Comparison of ENCODE assay signal across 18 cellular contexts in the genomic region with DNA sequence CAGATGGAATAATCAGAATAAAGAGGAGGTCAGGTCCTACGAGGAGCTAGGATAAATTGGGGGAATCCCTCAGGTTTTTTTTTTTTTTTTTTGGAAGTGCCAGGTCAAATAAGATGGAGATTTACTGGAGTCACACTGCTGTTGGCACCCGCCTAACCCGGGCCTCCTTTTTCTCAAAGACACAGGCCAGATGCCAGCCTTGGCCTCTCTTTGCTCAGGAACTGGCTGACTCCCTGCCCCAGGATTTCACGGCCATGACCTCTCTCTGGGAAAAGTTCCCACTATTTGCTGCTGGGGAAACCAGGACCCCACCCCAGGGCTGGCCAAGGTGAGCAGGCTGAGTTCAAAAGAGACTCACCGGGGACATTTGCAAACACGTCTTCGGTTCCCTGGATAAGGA. TPM values are rescaled to one million over a fixed set of nuclear protein-coding genes. Genes with fewer than 3 reads are reported as not detected.
DNase-seq lines count a peak whose midpoint lies in the region; ATAC-seq lines count a peak whose summit lies in the region.
"Had no signal": no experiment of that assay in that cellular context is flagged by ENCODE, and none has a peak within 500 bp of the region (broad histone marks: within the 10 kb centered on the region; RNA-seq: fewer than 3 reads in every experiment).

No MANE protein-coding gene starts in this region.

- H3K4me1 ChIP-seq in thymus (ENCODE audit: control insufficient read depth, insufficient read depth, low read length), result peaks cover 24% of the 10 kb centered on the region

- peaks cover 41% of the 10 kb centered on the region for H3K36me3 ChIP-seq in thymus (ENCODE audit: control insufficient read depth, insufficient read depth)
- H3K36me3 ChIP-seq: brain microvascular endothelial cell, neutrophil had no signal

- peak overlapping the region; percentile 88 for H3K27ac Mint-ChIP-seq in activated T-cell treated with anti-CD3 and anti-CD28 coated beads, Interleukin-2, amount 50 U/mL, for 72 hours
- H3K27ac Mint-ChIP-seq: activated CD4-positive, alpha-beta T cell treated with anti-CD3 and anti-CD28 coated beads, Interleukin-2, amount 10 ng/mL, durations not matched to agents 7 days and 5 days; CD4-positive, alpha-beta memory T cell had no signal

- 72% methylated on average over 7 of the region's 7 CpGs for WGBS in thymus

- no peaks in the 10 kb centered on the region for H3K27me3 ChIP-seq in thymus (ENCODE audit: control insufficient read depth, insufficient read depth)

- no peak for DNase-seq in activated T-cell treated with anti-CD3 and anti-CD28 coated beads, Interleukin-2, amount 50 U/mL, for 72 hours
- DNase-seq in activated T-cell treated with anti-CD3 and anti-CD28 coated beads for 4 hours (no peak), astrocyte of the hippocampus (ENCODE audit: low read depth, low spot score) (peak; percentile 24), left lobe of liver (ENCODE audit: low spot score) (no peak), NCI-H1694 treated with DMSO at 0.1 percent for 48 hours (lab: John Stamatoyannopoulos, UW) (no peak), NCI-H146 treated with DMSO at 0.1 percent for 48 hours (lab: John Stamatoyannopoulos, UW; ENCODE audit: unreplicated experiment) (no peak)
- DNase-seq: activated CD4-positive, alpha-beta T cell treated with anti-CD3 and anti-CD28 coated beads, Interleukin-2, amount 10 ng/mL, durations not matched to agents 7 days and 5 days; activated naive CD4-positive, alpha-beta T cell treated with anti-CD3 and anti-CD28 coated beads, Interleukin-2, amount 50 U/mL, for 16 hours; brain microvascular endothelial cell; CD4-positive, alpha-beta memory T cell; DND-41; foreskin melanocyte; KG1; NCI-H526 treated with DMSO at 0.1 percent for 48 hours; SW 1271 had no signal

- no peaks in the 10 kb centered on the region for H3K9me3 ChIP-seq in thymus (ENCODE audit: control insufficient read depth)
- H3K9me3 ChIP-seq: neutrophil had no signal

- peaks cover 37% of the 10 kb centered on the region for H3K27me3 Mint-ChIP-seq in activated T-cell treated with anti-CD3 and anti-CD28 coated beads, Interleukin-2, amount 50 U/mL, for 72 hours (ENCODE audit: low read depth)

- H3K9me3 Mint-ChIP-seq in activated T-cell treated with anti-CD3 and anti-CD28 coated beads, Interleukin-2, amount 50 U/mL, for 72 hours, result no peaks in the 10 kb centered on the region
- H3K9me3 Mint-ChIP-seq: activated CD4-positive, alpha-beta T cell treated with anti-CD3 and anti-CD28 coated beads, Interleukin-2, amount 10 ng/mL, durations not matched to agents 7 days and 5 days had no signal

- H3K27ac ChIP-seq in thymus (ENCODE audit: low read depth), result peak overlapping the region; percentile 79
- H3K27ac ChIP-seq: brain microvascular endothelial cell, neutrophil had no signal

- no peak for ATAC-seq in activated T-cell treated with anti-CD3 and anti-CD28 coated beads, Interleukin-2, amount 50 U/mL, for 72 hours (replicated peaks in 1 of 2)
- ATAC-seq in left lobe of liver (peak; percentile 9), GM21786 (IDR thresholded peaks at IDR 0.05; ENCODE audit: unreplicated experiment) (no peak)

- H3K4me3 ChIP-seq in thymus (ENCODE audit: low read length), result peak overlapping the region; percentile 78

- H3K36me3 Mint-ChIP-seq in activated T-cell treated with anti-CD3 and anti-CD28 coated beads, Interleukin-2, amount 50 U/mL, for 72 hours (ENCODE audit: insufficient read depth in 2 of 2), result peaks cover 8 to 11% of the 10 kb centered on the region in 2 donors
- H3K36me3 Mint-ChIP-seq: CD4-positive, alpha-beta memory T cell had no signal

- H3K4me1 Mint-ChIP-seq in activated T-cell treated with anti-CD3 and anti-CD28 coated beads, Interleukin-2, amount 50 U/mL, for 72 hours (ENCODE audit: low read depth), result peaks cover 53% of the 10 kb centered on the region

- peak overlapping the region; percentile 79 to 83 for H3K4me3 Mint-ChIP-seq in activated T-cell treated with anti-CD3 and anti-CD28 coated beads, Interleukin-2, amount 50 U/mL, for 72 hours
- H3K4me3 Mint-ChIP-seq: activated CD4-positive, alpha-beta T cell treated with anti-CD3 and anti-CD28 coated beads, Interleukin-2, amount 10 ng/mL, durations not matched to agents 7 days and 5 days had no signal

RNA-seq across cellular contexts. Expression of a gene that starts 2.5 kb away (rescaled TPM):
- 100 to 1,000 TPM; 180 to 222 TPM for total RNA-seq in activated T-cell treated with anti-CD3 and anti-CD28 coated beads, Interleukin-2, amount 50 U/mL, for 72 hours
- total RNA-seq in left lobe of liver, result 0.81 TPM
- polyA plus RNA-seq in thymus, result 242 TPM

Comparison
In these comparisons a context has a peak if more than half of its experiments do, and no peak if none do; other contexts are left out.
1. RNA of a gene that starts 2.5 kb away (total RNA-seq): 180 to 222 TPM in activated T-cell treated with anti-CD3 and anti-CD28 coated beads, Interleukin-2, amount 50 U/mL, for 72 hours; 0.81 TPM in left lobe of liver (single experiment); every median in the first group is over 100 times any median in the second.